Comparison of ENCODE assay signal across 12 cellular contexts in genomic region chr6:4112366-4112765, GRCh38. TPM values are rescaled to one million over a fixed set of nuclear protein-coding genes. Genes with fewer than 3 reads are reported as not detected.
"Had no signal": no experiment of that assay in that cellular context is flagged by ENCODE, and none has a peak within 500 bp of the region (broad histone marks: within the 10 kb centered on the region; RNA-seq: fewer than 3 reads in every experiment).

No MANE protein-coding gene starts in this region.

- H3K4me3 ChIP-seq: GM23248, GM23338, HAP-1 had no signal

- FAIRE-seq: H1, H54 had no signal

- H3K9me3 ChIP-seq: HAP-1 had no signal

- H3K27ac ChIP-seq: GM23248 had no signal

- H2AFZ ChIP-seq: GM23248, GM23338 had no signal

- DNase-seq: GM23248, GOT3, H7, H9, HCEC 1CT, HFFc6 had no signal

- ATAC-seq: GM23338, HCT116 had no signal

- H3K4me2 ChIP-seq: GM23338 had no signal

- H3K9ac ChIP-seq: GM23248 had no signal

RNA-seq across cellular contexts. Expression of gene FAM217A, which starts 33.4 kb away (rescaled TPM):
- total RNA-seq: GM23248, GM23338, H1, H4, H7, H9, HFFc6 had no signal
- polyA plus RNA-seq: GM23248, GM23338 had no signal
